ENCODE assay signal across 8 cellular contexts in genomic region chr2:216114476-216115223, GRCh38. TPM values are rescaled to one million over a fixed set of nuclear protein-coding genes. Genes with fewer than 3 reads are reported as not detected.
DNase-seq lines count a peak whose midpoint lies in the region; ATAC-seq lines count a peak whose summit lies in the region.

No MANE protein-coding gene starts in this region.

- peaks cover 0 to 1% of the 10 kb centered on the region in 2 donors for H3K27me3 Mint-ChIP-seq in CD8-positive, alpha-beta memory T cell
- no peaks in the 10 kb centered on the region for H3K27me3 Mint-ChIP-seq in effector memory CD8-positive, alpha-beta T cell
- H3K27me3 Mint-ChIP-seq in memory B cell: no peaks in the 10 kb centered on the region

- H3K4me3 Mint-ChIP-seq in CD8-positive, alpha-beta memory T cell: peak overlapping the region; percentile 88 to 94 (median 92)
- H3K4me3 Mint-ChIP-seq in effector memory CD8-positive, alpha-beta T cell: peak overlapping the region; percentile 82 to 83
- peak overlapping the region; percentile 93 for H3K4me3 Mint-ChIP-seq in memory B cell

- peak overlapping the region; percentile 71 for H3K27ac ChIP-seq in CD8-positive, alpha-beta memory T cell (ENCODE audit: low read depth, low read length)

- H3K4me1 ChIP-seq in CD8-positive, alpha-beta memory T cell (ENCODE audit: insufficient read depth, low read length): peaks cover 94% of the 10 kb centered on the region

- CTCF ChIA-PET in CD8-positive, alpha-beta memory T cell (lab: Charles Lee): interaction anchor here (0.7 to 3.0 kb wide), 15 partner anchors 9 to 290 kb away, joined by 3 to 16 read pairs (median 4); no protein-coding TSS in a partner anchor

- H3K36me3 Mint-ChIP-seq in CD8-positive, alpha-beta memory T cell: peaks cover 10 to 92% (median 39%) of the 10 kb centered on the region in 3 donors
- peaks cover 87% of the 10 kb centered on the region for H3K36me3 Mint-ChIP-seq in effector memory CD8-positive, alpha-beta T cell (ENCODE audit: insufficient read depth)
- peaks cover 38% of the 10 kb centered on the region for H3K36me3 Mint-ChIP-seq in memory B cell

- peaks cover 83 to 100% (median 99%) of the 10 kb centered on the region in 3 donors for H3K4me1 Mint-ChIP-seq in CD8-positive, alpha-beta memory T cell
- H3K4me1 Mint-ChIP-seq in effector memory CD8-positive, alpha-beta T cell (ENCODE audit: low read depth in 2 of 2): peaks cover 57 to 82% of the 10 kb centered on the region in 2 donors
- H3K4me1 Mint-ChIP-seq in memory B cell: peaks cover 36% of the 10 kb centered on the region

- peaks cover 0 to 2% (median 0%) of the 10 kb centered on the region in 5 donors for H3K9me3 Mint-ChIP-seq in CD8-positive, alpha-beta memory T cell
- H3K9me3 Mint-ChIP-seq in effector memory CD8-positive, alpha-beta T cell: no peaks in the 10 kb centered on the region
- H3K9me3 Mint-ChIP-seq in memory B cell: no peaks in the 10 kb centered on the region

- H3K4me3 ChIP-seq in CD8-positive, alpha-beta memory T cell (ENCODE audit: low read length): peak overlapping the region; percentile 57

- H3K27ac Mint-ChIP-seq in CD8-positive, alpha-beta memory T cell: peak overlapping the region; percentile 93 to 98 (median 97)
- H3K27ac Mint-ChIP-seq in effector memory CD8-positive, alpha-beta T cell: peak overlapping the region; percentile 97
- peak overlapping the region; percentile 99 for H3K27ac Mint-ChIP-seq in memory B cell

- POLR2A ChIA-PET in CD8-positive, alpha-beta memory T cell (lab: Charles Lee): interaction anchor here (0.6 to 0.9 kb wide), 3 partner anchors 20 to 33 kb away, joined by 3 read pairs; partner anchors contain the start of genes PECR and TMEM169

- peak; percentile 94 to 99 (median 96) for DNase-seq in CD8-positive, alpha-beta memory T cell
- DNase-seq in HT-29 (ENCODE audit: low spot score) (peak; percentile 100), NK-92 (lab: John Stamatoyannopoulos, UW; ENCODE audit: unreplicated experiment) (peak; percentile 83), memory B cell (ENCODE audit: low spot score in 2 of 2) (peak; percentile 98)
- peak; percentile 93 to 95 for DNase-seq in activated CD8-positive, alpha-beta memory T cell treated with anti-CD3 and anti-CD28 coated beads for 4 hours (ENCODE audit: low read depth in 2 of 2)
- peak; percentile 97 to 98 (median 98) for DNase-seq in effector memory CD8-positive, alpha-beta T cell
- DNase-seq in stimulated activated CD8-positive, alpha-beta memory T cell treated with anti-CD3 and anti-CD28 coated beads, Interleukin-12 subunit alpha, Interleukin-12 subunit beta, amount 100 ng/mL, for 1 hour (ENCODE audit: low read depth): peak; percentile 97

- H3K27me3 ChIP-seq in CD8-positive, alpha-beta memory T cell (ENCODE audit: insufficient read depth, low read length, poor library complexity, severe bottlenecking): no peaks in the 10 kb centered on the region

- peaks cover 66% of the 10 kb centered on the region for H3K36me3 ChIP-seq in CD8-positive, alpha-beta memory T cell (ENCODE audit: insufficient read depth, low read length)

- ATAC-seq in GM19452 (IDR thresholded peaks at IDR 0.05; ENCODE audit: unreplicated experiment) (peak; percentile 38), memory B cell (ENCODE audit: low read depth) (peak; percentile 89)
- ATAC-seq in effector memory CD8-positive, alpha-beta T cell (replicated peaks): peak; percentile 92

- no peaks in the 10 kb centered on the region for H3K9me3 ChIP-seq in CD8-positive, alpha-beta memory T cell (ENCODE audit: low read length)

RNA-seq across cellular contexts. Expression of gene XRCC5, which starts 5.5 kb away (rescaled TPM):
- total RNA-seq in CD8-positive, alpha-beta memory T cell: 100 to 1,000 TPM; 612 to 643 TPM
- 306 TPM for polyA plus RNA-seq in CD8-positive, alpha-beta memory T cell
- total RNA-seq in HT-29 (2014; rRNA removed; shearing (Covaris generic)): 142 and 160 TPM in 2 replicates

RNA-seq across cellular contexts. Expression of gene TMEM169, which starts 32.9 kb away (rescaled TPM):
- under 1 TPM; 0.63 to 0.73 TPM for total RNA-seq in CD8-positive, alpha-beta memory T cell
- polyA plus RNA-seq in CD8-positive, alpha-beta memory T cell: 1.1 TPM
- 0.08 and 0.53 TPM in 2 replicates for total RNA-seq in HT-29 (2014; rRNA removed; shearing (Covaris generic))

RNA-seq across cellular contexts. Expression of gene PECR, which starts 33.0 kb away (rescaled TPM):
- total RNA-seq in CD8-positive, alpha-beta memory T cell: 10 to 100 TPM; 10.5 to 12.6 TPM
- polyA plus RNA-seq in CD8-positive, alpha-beta memory T cell: 24.4 TPM
- 15.6 and 26.5 TPM in 2 replicates for total RNA-seq in HT-29 (2014; rRNA removed; shearing (Covaris generic))

Comparison
In these comparisons a context has a peak if more than half of its experiments do, and no peak if none do; other contexts are left out.
1. Peak in every context shown above with its lines: DNase-seq, ATAC-seq, H3K4me3 ChIP-seq and H3K27ac ChIP-seq.
2. ATAC-seq: peak in every context shown above with its lines; median percentile 92 in effector memory CD8-positive, alpha-beta T cell; 89 in memory B cell; 38 in GM19452.